Comparison of ENCODE assay signal across 8 cellular contexts in the genomic region with DNA sequence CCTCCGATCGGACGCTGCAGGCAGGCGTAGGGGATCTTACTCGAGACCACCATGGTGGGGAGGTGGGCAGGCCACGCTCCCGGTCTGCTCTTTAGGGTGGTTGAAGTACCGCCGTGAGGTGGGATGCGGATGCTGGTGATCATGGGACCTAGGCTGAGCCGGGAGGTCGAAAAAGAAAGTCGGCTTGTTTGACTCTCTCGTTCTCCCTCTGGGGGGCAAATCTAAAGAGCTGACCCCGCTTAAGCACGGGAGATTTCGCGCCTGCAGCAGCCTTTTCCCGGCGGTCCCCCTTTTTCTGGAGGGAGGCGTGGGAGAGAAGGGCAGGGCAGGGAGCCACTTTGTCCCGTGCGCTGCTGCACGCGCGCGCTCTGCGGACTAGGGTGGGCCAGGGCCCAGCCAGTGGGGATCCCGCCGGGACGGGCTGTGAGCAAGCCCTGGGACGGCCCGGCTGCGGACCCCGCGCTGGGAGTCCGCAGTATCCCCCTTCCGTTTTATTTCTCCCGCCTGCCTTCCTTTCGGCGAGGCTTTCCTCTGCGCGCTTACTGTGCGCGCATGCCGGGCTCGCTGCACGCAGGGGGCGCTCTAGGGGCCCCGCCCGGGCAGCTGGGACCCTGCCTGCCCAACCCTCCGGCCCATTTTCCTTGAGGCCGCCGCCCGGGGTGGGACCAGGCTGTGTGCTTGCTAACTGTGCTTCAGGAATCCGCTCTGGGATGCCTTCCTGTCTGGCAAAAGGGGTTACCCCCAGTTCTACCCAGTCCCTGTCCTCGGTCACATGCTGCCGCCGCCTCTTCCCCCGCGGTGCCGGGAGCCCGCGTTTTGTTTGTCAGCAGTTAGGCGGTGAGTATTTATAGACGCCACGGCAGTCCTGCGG.
DNase-seq lines count a peak whose midpoint lies in the region; ATAC-seq and TF ChIP-seq lines count a peak whose summit lies in the region.

No MANE protein-coding gene starts in this region.

- 1% methylated on average over 46 of the region's 68 CpGs for WGBS in hepatocyte (ENCODE audit: low lambda C conversion rate, missing lambda C conversion rate)

- H3K4me3 ChIP-seq in RWPE2 (ENCODE audit: severe bottlenecking) (peak overlapping the region; percentile 89), hepatocyte (peak overlapping the region; percentile 77), rectal smooth muscle tissue (ENCODE audit: low read length) (peak overlapping the region; percentile 86)

- peak overlapping the region; percentile 78 for H2AFZ ChIP-seq in hepatocyte

- H4K20me1 ChIP-seq in hepatocyte (ENCODE audit: insufficient read depth, poor library complexity, severe bottlenecking), result no peaks in the 10 kb centered on the region

- DNase-seq in Daoy (ENCODE audit: low read depth) (peak; percentile 71), HFFc6 (peak; percentile 41), RWPE2 (ENCODE audit: low spot score) (no peak), amniotic epithelial cell (ENCODE audit: low read depth) (peak; percentile 39), hepatocyte (ENCODE audit: low spot score) (peak; percentile 55), SKM-1 (lab: John Stamatoyannopoulos, UW; ENCODE audit: unreplicated experiment) (no peak)

- no peaks in the 10 kb centered on the region for H3K9me3 Mint-ChIP-seq in HFFc6

- H3K79me2 ChIP-seq in hepatocyte, result no peaks in the 10 kb centered on the region

- H3K4me2 ChIP-seq in hepatocyte, result peak overlapping the region; percentile 99

- peak overlapping the region; percentile 71 for H3K9ac ChIP-seq in rectal smooth muscle tissue (ENCODE audit: low read length)

- H3K27me3 ChIP-seq in RWPE2 (ENCODE audit: insufficient read depth, poor library complexity, severe bottlenecking), result no peaks in the 10 kb centered on the region
- H3K27me3 ChIP-seq in hepatocyte, result peaks cover 47% of the 10 kb centered on the region
- H3K27me3 ChIP-seq in rectal smooth muscle tissue (ENCODE audit: control insufficient read depth, insufficient read depth, low read length), result peaks cover under 1% of the 10 kb centered on the region

- H3K27ac ChIP-seq in RWPE2 (ENCODE audit: poor library complexity, severe bottlenecking) (peak overlapping the region; percentile 74), hepatocyte (no peak overlapping the region), rectal smooth muscle tissue (ENCODE audit: low read depth, low read length) (no peak overlapping the region)

- peak overlapping the region; percentile 100 for H3K4me3 Mint-ChIP-seq in HFFc6

- H3K36me3 Mint-ChIP-seq in HFFc6 (ENCODE audit: low read depth), result peaks cover 19% of the 10 kb centered on the region

- H3K4me1 ChIP-seq in RWPE2 (ENCODE audit: insufficient read depth, poor library complexity, severe bottlenecking) (peaks cover 34% of the 10 kb centered on the region), hepatocyte (ENCODE audit: insufficient read depth) (peaks cover 23% of the 10 kb centered on the region), rectal smooth muscle tissue (ENCODE audit: control insufficient read depth, insufficient read depth, low read length) (no peaks in the 10 kb centered on the region)

- no peaks in the 10 kb centered on the region for H3K9me2 ChIP-seq in hepatocyte (replicated peaks; ENCODE audit: insufficient read depth)

- no peaks in the 10 kb centered on the region for H3K27me3 Mint-ChIP-seq in HFFc6 (ENCODE audit: insufficient read depth)

- H3K36me3 ChIP-seq in RWPE2 (ENCODE audit: low read depth) (peaks cover 42% of the 10 kb centered on the region), hepatocyte (replicated peaks; ENCODE audit: insufficient read depth, low read depth) (no peaks in the 10 kb centered on the region), rectal smooth muscle tissue (ENCODE audit: control insufficient read depth, insufficient read depth, low read length) (peaks cover 4% of the 10 kb centered on the region)

- H3K4me1 Mint-ChIP-seq in HFFc6 (ENCODE audit: low read depth), result peaks cover 47% of the 10 kb centered on the region

- TF ChIP-seq CTCF in HFFc6 (IDR thresholded peaks at IDR 0.05) (peak; percentile 83), RWPE2 (IDR thresholded peaks at IDR 0.05; ENCODE audit: poor library complexity, severe bottlenecking) (peak; percentile 84), hepatocyte (IDR thresholded peaks at IDR 0.05; ENCODE audit: poor library complexity) (peak; percentile 58)

- no peaks in the 10 kb centered on the region for H3K9me3 ChIP-seq in RWPE2 (ENCODE audit: severe bottlenecking)
- H3K9me3 ChIP-seq in hepatocyte (ENCODE audit: low read depth), result no peaks in the 10 kb centered on the region

- peak overlapping the region; percentile 85 for H3K27ac Mint-ChIP-seq in HFFc6

- ATAC-seq in RWPE2 (ENCODE audit: low read depth), result peak; percentile 61
- no peak for ATAC-seq in HG02763 (IDR thresholded peaks at IDR 0.05; ENCODE audit: unreplicated experiment)

Comparison
In these comparisons a context has a peak if more than half of its experiments do, and no peak if none do; other contexts are left out.
1. DNase-seq: peak in Daoy (single experiment), HFFc6 (single experiment), amniotic epithelial cell (single experiment) and hepatocyte (single experiment); none in RWPE2 (single experiment) and SKM-1 (single experiment).
2. Peak in every context shown above with its lines, with median percentiles within 50 percentile points of each other: CTCF ChIP-seq and H3K4me3 ChIP-seq.